ENCODE assay signal across 6 cellular contexts in the genomic region with DNA sequence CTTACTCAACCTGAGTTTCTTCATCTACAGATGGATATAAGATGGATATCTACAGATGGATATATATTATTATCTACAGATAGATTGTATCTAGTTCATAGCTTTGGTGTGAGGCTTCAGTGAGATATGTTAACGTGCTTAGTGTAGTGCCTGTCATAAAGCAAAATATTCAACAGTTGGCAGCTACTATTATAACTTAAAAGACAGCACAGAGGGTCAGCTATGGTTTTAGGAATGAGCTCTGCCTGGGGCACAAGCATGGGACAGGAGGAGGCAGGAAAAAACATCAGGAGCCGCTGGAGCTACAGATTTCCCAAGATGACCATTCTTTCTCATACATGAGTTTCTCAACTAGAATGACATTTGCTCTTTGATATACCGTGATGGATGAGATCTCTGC. TPM values are rescaled to one million over a fixed set of nuclear protein-coding genes. Genes with fewer than 3 reads are reported as not detected.
DNase-seq lines count a peak whose midpoint lies in the region; ATAC-seq and TF ChIP-seq lines count a peak whose summit lies in the region.

No MANE protein-coding gene starts in this region.

- H3K27ac ChIP-seq in epithelial cell of prostate (peak overlapping the region; percentile 97), stomach (peak overlapping the region in 4 of 5 donors; percentile 91 to 98 (median 94))

- TF ChIP-seq CTCF in activated CD8-positive, alpha-beta T cell treated with anti-CD3 and anti-CD28 coated beads for 36 hours (IDR thresholded peaks at IDR 0.05) = no peak
- no peak for TF ChIP-seq CTCF in stomach (IDR thresholded peaks at IDR 0.05)

- DNase-seq in activated CD8-positive, alpha-beta T cell treated with anti-CD3 and anti-CD28 coated beads, Interleukin-2, amount 10 ng/mL, durations not matched to agents 7 days and 5 days = no peak
- no peak for DNase-seq in activated CD8-positive, alpha-beta T cell treated with anti-CD3 and anti-CD28 coated beads for 36 hours
- DNase-seq in epithelial cell of prostate (ENCODE audit: low read depth, low spot score) (no peak), stomach (no peak)
- DNase-seq in activated effector memory CD4-positive, alpha-beta T cell treated with Interleukin-2 at 50 U/mL for 16 hours = no peak

- peaks cover 7% of the 10 kb centered on the region for H3K36me3 Mint-ChIP-seq in activated CD8-positive, alpha-beta T cell treated with anti-CD3 and anti-CD28 coated beads, Interleukin-2, amount 10 ng/mL, durations not matched to agents 7 days and 5 days (ENCODE audit: low read depth)
- peaks cover 2% of the 10 kb centered on the region for H3K36me3 Mint-ChIP-seq in activated CD8-positive, alpha-beta T cell treated with anti-CD3 and anti-CD28 coated beads for 36 hours (ENCODE audit: low read depth)

- POLR2A ChIA-PET in activated CD8-positive, alpha-beta T cell treated with anti-CD3 and anti-CD28 coated beads, Interleukin-2, amount 10 ng/mL, durations not matched to agents 7 days and 5 days (lab: Charles Lee) = interaction anchor here (1.0 to 2.5 kb wide), 5 partner anchors 9 to 79 kb away, joined by 3 to 19 read pairs (median 4); partner anchors contain the start of genes KLHL12, RABIF and TMEM183A
- POLR2A ChIA-PET in activated CD8-positive, alpha-beta T cell treated with anti-CD3 and anti-CD28 coated beads for 36 hours (lab: Charles Lee) = interaction anchor here (0.6 to 2.6 kb wide), 7 partner anchors 13 to 168 kb away, joined by 3 to 13 read pairs (median 3); partner anchors contain the start of genes KLHL12 and TMEM183A

- H3K4me3 ChIP-seq in stomach = peak overlapping the region in 2 of 4 donors; percentile 78 to 89

- no peaks in the 10 kb centered on the region for H3K9me3 ChIP-seq in stomach

- CTCF ChIA-PET in activated CD8-positive, alpha-beta T cell treated with anti-CD3 and anti-CD28 coated beads, Interleukin-2, amount 10 ng/mL, durations not matched to agents 7 days and 5 days (lab: Charles Lee) = interaction anchor here (0.7 to 1.7 kb wide), 16 partner anchors 9 to 80 kb away, joined by 3 to 28 read pairs (median 5); partner anchors contain the start of genes ADIPOR1, KLHL12, RABIF and TMEM183A
- CTCF ChIA-PET in activated CD8-positive, alpha-beta T cell treated with anti-CD3 and anti-CD28 coated beads for 36 hours (lab: Charles Lee) = interaction anchor here (0.7 to 1.8 kb wide), 12 partner anchors 9 to 210 kb away, joined by 3 to 13 read pairs (median 4); partner anchors contain the start of gene TMEM183A

- no peaks in the 10 kb centered on the region for H3K9me3 Mint-ChIP-seq in activated CD8-positive, alpha-beta T cell treated with anti-CD3 and anti-CD28 coated beads, Interleukin-2, amount 10 ng/mL, durations not matched to agents 7 days and 5 days (ENCODE audit: insufficient read depth)
- no peaks in the 10 kb centered on the region for H3K9me3 Mint-ChIP-seq in activated CD8-positive, alpha-beta T cell treated with anti-CD3 and anti-CD28 coated beads for 36 hours

- peaks cover 4% of the 10 kb centered on the region for H3K27me3 Mint-ChIP-seq in activated CD8-positive, alpha-beta T cell treated with anti-CD3 and anti-CD28 coated beads, Interleukin-2, amount 10 ng/mL, durations not matched to agents 7 days and 5 days (ENCODE audit: low read depth)
- no peaks in the 10 kb centered on the region for H3K27me3 Mint-ChIP-seq in activated CD8-positive, alpha-beta T cell treated with anti-CD3 and anti-CD28 coated beads for 36 hours

- TF ChIP-seq POLR2A in stomach (IDR thresholded peaks at IDR 0.05) = no peak

- peaks cover 27 to 47% (median 41%) of the 10 kb centered on the region in 4 donors for H3K4me1 ChIP-seq in stomach

- peak overlapping the region; percentile 91 for H3K27ac Mint-ChIP-seq in activated CD8-positive, alpha-beta T cell treated with anti-CD3 and anti-CD28 coated beads, Interleukin-2, amount 10 ng/mL, durations not matched to agents 7 days and 5 days
- no peak overlapping the region for H3K27ac Mint-ChIP-seq in activated CD8-positive, alpha-beta T cell treated with anti-CD3 and anti-CD28 coated beads for 36 hours

- peak overlapping the region; percentile 88 for H3K4me3 Mint-ChIP-seq in activated CD8-positive, alpha-beta T cell treated with anti-CD3 and anti-CD28 coated beads, Interleukin-2, amount 10 ng/mL, durations not matched to agents 7 days and 5 days
- no peak overlapping the region for H3K4me3 Mint-ChIP-seq in activated CD8-positive, alpha-beta T cell treated with anti-CD3 and anti-CD28 coated beads for 36 hours

- intact Hi-C loops in activated CD8-positive, alpha-beta T cell treated with anti-CD3 and anti-CD28 coated beads for 36 hours (cut with micrococcal nuclease) = no loop called here
- intact Hi-C loops in stomach (cut with DNase I; ENCODE audit: low total_unique reads) = no loop called here

- ATAC-seq in activated CD8-positive, alpha-beta T cell treated with anti-CD3 and anti-CD28 coated beads, Interleukin-2, amount 10 ng/mL, durations not matched to agents 7 days and 5 days = no peak
- no peak for ATAC-seq in activated CD8-positive, alpha-beta T cell treated with anti-CD3 and anti-CD28 coated beads for 36 hours
- no peak for ATAC-seq in HG03442 (IDR thresholded peaks at IDR 0.05; ENCODE audit: unreplicated experiment)

- TF ChIP-seq EP300 in stomach (IDR thresholded peaks at IDR 0.05) = no peak

- peaks cover 30% of the 10 kb centered on the region for H3K4me1 Mint-ChIP-seq in activated CD8-positive, alpha-beta T cell treated with anti-CD3 and anti-CD28 coated beads, Interleukin-2, amount 10 ng/mL, durations not matched to agents 7 days and 5 days (ENCODE audit: low read depth)
- peaks cover 27% of the 10 kb centered on the region for H3K4me1 Mint-ChIP-seq in activated CD8-positive, alpha-beta T cell treated with anti-CD3 and anti-CD28 coated beads for 36 hours (ENCODE audit: low read depth)

- H3K36me3 ChIP-seq in stomach = peaks cover 0 to 20% (median 14%) of the 10 kb centered on the region in 4 donors

- H3K27me3 ChIP-seq in stomach = no peaks in the 10 kb centered on the region

- 65 to 73% (median 68%) methylated on average over 3 of the region's 3 CpGs for WGBS in stomach, 5 donors

RNA-seq across cellular contexts. Expression of gene CYB5R1, which starts 1.3 kb away (rescaled TPM):
- total RNA-seq in activated CD8-positive, alpha-beta T cell treated with anti-CD3 and anti-CD28 coated beads, Interleukin-2, amount 10 ng/mL, durations not matched to agents 7 days and 5 days = 10 to 100 TPM; 17.0 to 19.1 TPM
- 10 to 100 TPM; 13.6 to 14.0 TPM for total RNA-seq in activated CD8-positive, alpha-beta T cell treated with anti-CD3 and anti-CD28 coated beads for 36 hours
- total RNA-seq in stomach = 10 to 100 TPM; 17.7 to 89.8 (median 49.6) TPM
- 10 to 100 TPM; 38.6 to 54.0 (median 45.1) TPM for polyA plus RNA-seq in stomach

RNA-seq across cellular contexts. Expression of gene ADIPOR1, which starts 10.2 kb away (rescaled TPM):
- 10 to 100 TPM; 60.8 to 70.7 TPM for total RNA-seq in activated CD8-positive, alpha-beta T cell treated with anti-CD3 and anti-CD28 coated beads, Interleukin-2, amount 10 ng/mL, durations not matched to agents 7 days and 5 days
- total RNA-seq in activated CD8-positive, alpha-beta T cell treated with anti-CD3 and anti-CD28 coated beads for 36 hours = 10 to 100 TPM; 64.8 to 67.0 TPM
- total RNA-seq in stomach = 100 to 1,000 TPM in 1 of 5 donors, 10 to 100 TPM in 4; 46.1 to 112 (median 70.6) TPM
- polyA plus RNA-seq in stomach = 10 to 100 TPM; 55.8 to 69.7 (median 60.5) TPM

RNA-seq across cellular contexts. Expression of gene TMEM183A, which starts 38.8 kb away (rescaled TPM):
- total RNA-seq in activated CD8-positive, alpha-beta T cell treated with anti-CD3 and anti-CD28 coated beads, Interleukin-2, amount 10 ng/mL, durations not matched to agents 7 days and 5 days = 10 to 100 TPM; 78.3 to 81.3 TPM
- total RNA-seq in activated CD8-positive, alpha-beta T cell treated with anti-CD3 and anti-CD28 coated beads for 36 hours = 10 to 100 TPM; 76.5 to 82.2 TPM
- 100 to 1,000 TPM in 2 of 5 donors, 10 to 100 TPM in 3; 33.3 to 177 (median 77.2) TPM for total RNA-seq in stomach
- 10 to 100 TPM; 36.0 to 60.5 (median 52.1) TPM for polyA plus RNA-seq in stomach

RNA-seq across cellular contexts. Expression of gene KLHL12, which starts 41.3 kb away (rescaled TPM):
- total RNA-seq in activated CD8-positive, alpha-beta T cell treated with anti-CD3 and anti-CD28 coated beads, Interleukin-2, amount 10 ng/mL, durations not matched to agents 7 days and 5 days = 10 to 100 TPM; 27.8 to 31.7 TPM
- total RNA-seq in activated CD8-positive, alpha-beta T cell treated with anti-CD3 and anti-CD28 coated beads for 36 hours = 10 to 100 TPM; 38.0 to 43.7 TPM
- total RNA-seq in stomach = 10 to 100 TPM; 15.4 to 97.3 (median 29.2) TPM
- 10 to 100 TPM; 10.4 to 13.0 (median 12.5) TPM for polyA plus RNA-seq in stomach

RNA-seq across cellular contexts. Expression of gene PPFIA4, which starts 57.9 kb away (rescaled TPM):
- 10 to 100 TPM; 31.9 to 32.0 TPM for total RNA-seq in activated CD8-positive, alpha-beta T cell treated with anti-CD3 and anti-CD28 coated beads, Interleukin-2, amount 10 ng/mL, durations not matched to agents 7 days and 5 days
- 10 to 100 TPM; 78.8 to 79.9 TPM for total RNA-seq in activated CD8-positive, alpha-beta T cell treated with anti-CD3 and anti-CD28 coated beads for 36 hours
- total RNA-seq in stomach = 1 to 10 TPM in 2 of 5 donors, under 1 TPM in 2, not detected in 1; 0.29 to 2.2 (median 1.2) TPM
- under 1 TPM; 0.31 to 0.95 (median 0.37) TPM for polyA plus RNA-seq in stomach
